ENCODE assay signal across 1 cellular context in the genomic region with DNA sequence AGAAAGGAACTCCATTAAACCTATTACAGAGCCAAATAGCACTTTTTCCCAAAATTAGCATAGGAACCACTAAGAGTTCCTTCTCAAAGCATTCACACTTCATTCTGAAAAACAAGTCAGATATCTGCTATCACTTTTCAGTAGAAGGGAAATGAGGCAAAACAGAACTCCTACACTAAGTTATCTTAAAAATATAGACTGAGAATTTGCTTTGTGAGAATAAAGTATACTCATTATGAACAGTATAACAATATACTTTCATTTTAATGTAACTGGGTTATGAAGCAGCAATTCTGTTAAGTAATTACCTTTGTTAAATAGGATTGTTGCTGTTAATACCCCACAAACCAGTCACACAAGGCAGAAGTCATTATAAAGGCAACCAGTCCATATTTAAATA.
TF ChIP-seq lines count a peak whose summit lies in the region.

No MANE protein-coding gene starts in this region.

TF ChIP-seq in SK-N-SH, 30 proteins besides CTCF, POLR2A, EP300 and RAD21 (continued from another document):
- TF ChIP-seq, protein P1, sequence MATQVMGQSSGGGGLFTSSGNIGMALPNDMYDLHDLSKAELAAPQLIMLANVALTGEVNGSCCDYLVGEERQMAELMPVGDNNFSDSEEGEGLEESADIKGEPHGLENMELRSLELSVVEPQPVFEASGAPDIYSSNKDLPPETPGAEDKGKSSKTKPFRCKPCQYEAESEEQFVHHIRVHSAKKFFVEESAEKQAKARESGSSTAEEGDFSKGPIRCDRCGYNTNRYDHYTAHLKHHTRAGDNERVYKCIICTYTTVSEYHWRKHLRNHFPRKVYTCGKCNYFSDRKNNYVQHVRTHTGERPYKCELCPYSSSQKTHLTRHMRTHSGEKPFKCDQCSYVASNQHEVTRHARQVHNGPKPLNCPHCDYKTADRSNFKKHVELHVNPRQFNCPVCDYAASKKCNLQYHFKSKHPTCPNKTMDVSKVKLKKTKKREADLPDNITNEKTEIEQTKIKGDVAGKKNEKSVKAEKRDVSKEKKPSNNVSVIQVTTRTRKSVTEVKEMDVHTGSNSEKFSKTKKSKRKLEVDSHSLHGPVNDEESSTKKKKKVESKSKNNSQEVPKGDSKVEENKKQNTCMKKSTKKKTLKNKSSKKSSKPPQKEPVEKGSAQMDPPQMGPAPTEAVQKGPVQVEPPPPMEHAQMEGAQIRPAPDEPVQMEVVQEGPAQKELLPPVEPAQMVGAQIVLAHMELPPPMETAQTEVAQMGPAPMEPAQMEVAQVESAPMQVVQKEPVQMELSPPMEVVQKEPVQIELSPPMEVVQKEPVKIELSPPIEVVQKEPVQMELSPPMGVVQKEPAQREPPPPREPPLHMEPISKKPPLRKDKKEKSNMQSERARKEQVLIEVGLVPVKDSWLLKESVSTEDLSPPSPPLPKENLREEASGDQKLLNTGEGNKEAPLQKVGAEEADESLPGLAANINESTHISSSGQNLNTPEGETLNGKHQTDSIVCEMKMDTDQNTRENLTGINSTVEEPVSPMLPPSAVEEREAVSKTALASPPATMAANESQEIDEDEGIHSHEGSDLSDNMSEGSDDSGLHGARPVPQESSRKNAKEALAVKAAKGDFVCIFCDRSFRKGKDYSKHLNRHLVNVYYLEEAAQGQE (IDR thresholded peaks at IDR 0.05; ENCODE audit: low read depth, low read length): no peak
- TF ChIP-seq GABPA (IDR thresholded peaks at IDR 0.05; ENCODE audit: low read depth) (no peak), ELF1 (IDR thresholded peaks at IDR 0.05) (no peak), NRF1 (IDR thresholded peaks at IDR 0.05; ENCODE audit: low read depth, low read length) (no peak), TEAD4 (IDR thresholded peaks at IDR 0.05; ENCODE audit: borderline replicate concordance, insufficient read depth) (no peak), POLR2AphosphoS5 (IDR thresholded peaks at IDR 0.05; ENCODE audit: low read depth, low read length) (no peak)
- TF ChIP-seq, protein P2, sequence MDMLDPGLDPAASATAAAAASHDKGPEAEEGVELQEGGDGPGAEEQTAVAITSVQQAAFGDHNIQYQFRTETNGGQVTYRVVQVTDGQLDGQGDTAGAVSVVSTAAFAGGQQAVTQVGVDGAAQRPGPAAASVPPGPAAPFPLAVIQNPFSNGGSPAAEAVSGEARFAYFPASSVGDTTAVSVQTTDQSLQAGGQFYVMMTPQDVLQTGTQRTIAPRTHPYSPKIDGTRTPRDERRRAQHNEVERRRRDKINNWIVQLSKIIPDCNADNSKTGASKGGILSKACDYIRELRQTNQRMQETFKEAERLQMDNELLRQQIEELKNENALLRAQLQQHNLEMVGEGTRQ (IDR thresholded peaks at IDR 0.05; ENCODE audit: borderline replicate concordance, low read depth, low read length): no peak
